In genomic region chr3:174936590-174936989, GRCh38 we compare ENCODE assay signal across 1 cellular context.
TF ChIP-seq lines count a peak whose summit lies in the region.

No MANE protein-coding gene starts in this region.

TF ChIP-seq in IMR-90, 13 proteins besides CTCF, POLR2A, EP300 and RAD21 (continued from another document):
- TF ChIP-seq RCOR1 (IDR thresholded peaks at IDR 0.05; ENCODE audit: insufficient replicate concordance, low read length): no peak
- no peak for TF ChIP-seq SMC3 (IDR thresholded peaks at IDR 0.05; ENCODE audit: low read depth, low read length)
- no peak for TF ChIP-seq BHLHE40 (IDR thresholded peaks at IDR 0.05; ENCODE audit: low read depth, low read length)
- TF ChIP-seq FOS (IDR thresholded peaks at IDR 0.05; ENCODE audit: low read depth, low read length): no peak
- TF ChIP-seq CEBPB (IDR thresholded peaks at IDR 0.05; ENCODE audit: low read depth, low read length): no peak
- no peak for TF ChIP-seq MAFK (IDR thresholded peaks at IDR 0.05; ENCODE audit: low read depth, low read length)
- TF ChIP-seq MAZ (IDR thresholded peaks at IDR 0.05; ENCODE audit: borderline replicate concordance, low read depth, low read length): no peak
- no peak for TF ChIP-seq CHD1 (IDR thresholded peaks at IDR 0.05; ENCODE audit: low read depth, low read length)
- TF ChIP-seq NFE2L2 (IDR thresholded peaks at IDR 0.05; ENCODE audit: low read depth, low read length): no peak
- no peak for TF ChIP-seq ELK1 (IDR thresholded peaks at IDR 0.05; ENCODE audit: borderline replicate concordance, low read depth, low read length)
- no peak for TF ChIP-seq RFX5 (IDR thresholded peaks at IDR 0.05; ENCODE audit: low read depth, low read length)
